ENCODE assay signal across 1 cellular context in genomic region chr10:3872700-3873099, GRCh38.
TF ChIP-seq lines count a peak whose summit lies in the region.

No MANE protein-coding gene starts in this region.

TF ChIP-seq in GM23338, 12 proteins besides CTCF, POLR2A, EP300 and RAD21 (continued from another document):
- no peak for TF ChIP-seq ZNF462 (CRISPR knock-in tag; IDR thresholded peaks at IDR 0.05)
